In genomic region chr9:105040462-105040861, GRCh38 we compare ENCODE assay signal across 17 cellular contexts.
A peak's percentile ranks its signal among the peaks of the same experiment; 100 is the strongest.
DNase-seq lines count a peak whose midpoint lies in the region; ATAC-seq, FAIRE-seq and TF ChIP-seq lines count a peak whose summit lies in the region.
"Had no signal": no experiment of that assay in that cellular context is flagged by ENCODE, and none has a peak within 500 bp of the region (broad histone marks: within the 10 kb centered on the region; RNA-seq: fewer than 3 reads in every experiment).

No MANE protein-coding gene starts in this region.

- no peaks in the 10 kb centered on the region for H3K4me1 Mint-ChIP-seq in activated T-cell treated with anti-CD3 and anti-CD28 coated beads, Interleukin-2, amount 50 U/mL, for 24 hours (ENCODE audit: low read depth)
- H3K4me1 Mint-ChIP-seq: IgD-negative memory B cell had no signal

- H3K4me3 ChIP-seq in HepG2 (replicated peaks in 1 of 3; ENCODE audit: insufficient read depth in 1 of 3, low read depth in 2 of 3, low read length in 3 of 3) = no peak overlapping the region
- H3K4me3 ChIP-seq in right lobe of liver = no peak overlapping the region
- H3K4me3 ChIP-seq in OCI-LY7 (ENCODE audit: low read depth, low read length, poor library complexity, severe bottlenecking) = no peak overlapping the region
- H3K4me3 ChIP-seq in mesendoderm (ENCODE audit: low read length) = no peak overlapping the region
- H3K4me3 ChIP-seq: BLaER1, GM12878 had no signal

- CTCF ChIA-PET in HepG2 (lab: Yijun Ruan, JAX; ENCODE audit: low intra/inter-chr PET ratio, low total read pairs) (no interaction called here), OCI-LY7 (lab: Charles Lee; ENCODE audit: unreplicated experiment) (no interaction called here)

- no peak overlapping the region for H3K27ac ChIP-seq in HepG2 (ENCODE audit: extremely low read length, insufficient read depth, low read length)
- H3K27ac ChIP-seq in right lobe of liver = no peak overlapping the region
- H3K27ac ChIP-seq in OCI-LY7 (ENCODE audit: low read depth, low read length, poor library complexity, severe bottlenecking) = no peak overlapping the region
- no peak overlapping the region for H3K27ac ChIP-seq in mesendoderm (ENCODE audit: low read depth, low read length)
- H3K27ac ChIP-seq: BLaER1 had no signal

- no peak overlapping the region for H4K8ac ChIP-seq in mesendoderm (ENCODE audit: low read depth, low read length)

- H4K5ac ChIP-seq in mesendoderm (ENCODE audit: low read length) = no peak overlapping the region

- H3K4me1 ChIP-seq in HepG2 (ENCODE audit: insufficient read depth, low read length) (no peaks in the 10 kb centered on the region), right lobe of liver (no peaks in the 10 kb centered on the region), OCI-LY7 (ENCODE audit: insufficient read depth, low read length, poor library complexity, severe bottlenecking) (peaks cover 16% of the 10 kb centered on the region), mesendoderm (ENCODE audit: control insufficient read depth, low read depth, low read length) (no peaks in the 10 kb centered on the region)
- H3K4me1 ChIP-seq: BLaER1 had no signal

- TF ChIP-seq POLR2A in HepG2 (IDR thresholded peaks at IDR 0.05; ENCODE audit: insufficient read depth in 1 of 2, low read depth in 2 of 2, low read length in 2 of 2) = no peak
- TF ChIP-seq POLR2A in right lobe of liver (IDR thresholded peaks at IDR 0.05) = no peak

- peaks cover 8% of the 10 kb centered on the region for H3K9me3 Mint-ChIP-seq in activated T-cell treated with anti-CD3 and anti-CD28 coated beads, Interleukin-2, amount 50 U/mL, for 24 hours
- H3K9me3 Mint-ChIP-seq: CD4-positive, alpha-beta T cell had no signal

- POLR2A ChIA-PET in HepG2 (lab: Yijun Ruan, JAX) (no interaction called here), OCI-LY7 (lab: Charles Lee) (interaction anchor here (0.5 kb wide), 1 partner anchor 28 kb away, joined by 4 read pairs; no protein-coding TSS in a partner anchor)

- no peak overlapping the region for H2BK5ac ChIP-seq in mesendoderm (ENCODE audit: low read length)

- no peaks in the 10 kb centered on the region for H3K79me2 ChIP-seq in HepG2 (ENCODE audit: insufficient read depth, low read length)
- no peaks in the 10 kb centered on the region for H3K79me2 ChIP-seq in OCI-LY7 (ENCODE audit: insufficient read depth, low read depth, low read length)
- H3K79me2 ChIP-seq in mesendoderm (ENCODE audit: control insufficient read depth, insufficient read depth, low read length) = no peaks in the 10 kb centered on the region

- H3K9me3 ChIP-seq in HepG2 (ENCODE audit: low read length) = no peaks in the 10 kb centered on the region
- no peaks in the 10 kb centered on the region for H3K9me3 ChIP-seq in right lobe of liver
- no peaks in the 10 kb centered on the region; the same call in 1 of the 2 replicates for H3K9me3 ChIP-seq in OCI-LY7 (ENCODE audit: low read length)
- H3K9me3 ChIP-seq: BLaER1 had no signal

- no peak for DNase-seq in HepG2 (ENCODE audit: low spot score)
- no peak for DNase-seq in right lobe of liver
- DNase-seq in OCI-LY7 (ENCODE audit: low spot score) = no peak
- DNase-seq in mesendoderm = peak; percentile 30
- no peak for DNase-seq in activated T-cell treated with anti-CD3 and anti-CD28 coated beads, Interleukin-2, amount 50 U/mL, for 24 hours
- DNase-seq: 8988T; AML-193; Calu3; CD4-positive, alpha-beta T cell; DMS79; H9 had no signal

- no peak overlapping the region for H3K4ac ChIP-seq in mesendoderm (ENCODE audit: low read depth, low read length)

- no peak overlapping the region for H2AK5ac ChIP-seq in mesendoderm (ENCODE audit: low read length)

- H2BK120ac ChIP-seq in mesendoderm (ENCODE audit: low read depth, low read length) = no peak overlapping the region

- H3K27ac Mint-ChIP-seq in activated T-cell treated with anti-CD3 and anti-CD28 coated beads, Interleukin-2, amount 50 U/mL, for 24 hours = no peak overlapping the region
- H3K27ac Mint-ChIP-seq: CD4-positive, alpha-beta T cell; H9 had no signal

- TF ChIP-seq CTCF in HepG2 (CRISPR knock-in tag; IDR thresholded peaks at IDR 0.05) = no peak
- no peak for TF ChIP-seq CTCF in right lobe of liver (IDR thresholded peaks at IDR 0.05)
- TF ChIP-seq CTCF in OCI-LY7 (conservative IDR thresholded peaks at IDR 0.05; ENCODE audit: low read length) = no peak

- in situ Hi-C loops in HepG2 (cut with HindIII; ENCODE audit: extremely low pct_ligation_motif_present, low pct_unique_long_range_greater_than_20kb) = no loop called here

- H3K27me3 Mint-ChIP-seq in activated T-cell treated with anti-CD3 and anti-CD28 coated beads, Interleukin-2, amount 50 U/mL, for 24 hours = no peaks in the 10 kb centered on the region
- H3K27me3 Mint-ChIP-seq: CD4-positive, alpha-beta T cell had no signal

- H3K4me2 ChIP-seq in HepG2 (ENCODE audit: low read depth, low read length) = no peak overlapping the region
- no peak overlapping the region for H3K4me2 ChIP-seq in OCI-LY7 (ENCODE audit: low read length)
- H3K4me2 ChIP-seq in mesendoderm (ENCODE audit: low read length) = no peak overlapping the region
- H3K4me2 ChIP-seq: BLaER1 had no signal

- TF ChIP-seq EP300 in HepG2 (IDR thresholded peaks at IDR 0.05; ENCODE audit: low read depth in 2 of 2, low read length in 2 of 2) = no peak
- TF ChIP-seq EP300 in HepG2 (CRISPR knock-in tag; IDR thresholded peaks at IDR 0.05; ENCODE audit: borderline replicate concordance) = no peak

- H3K79me1 ChIP-seq in mesendoderm (ENCODE audit: low read length) = no peaks in the 10 kb centered on the region

- H3K9ac ChIP-seq in HepG2 (ENCODE audit: insufficient read depth, low read depth, low read length) (no peak overlapping the region), mesendoderm (ENCODE audit: low read length) (no peak overlapping the region)
- H3K9ac ChIP-seq: BLaER1 had no signal

- H3K36me3 ChIP-seq in HepG2 (replicated peaks in 1 of 2; ENCODE audit: control insufficient read depth in 1 of 2, insufficient read depth in 2 of 2, low read length in 2 of 2) (no peaks in the 10 kb centered on the region), right lobe of liver (no peaks in the 10 kb centered on the region), OCI-LY7 (ENCODE audit: insufficient read depth, low read length) (no peaks in the 10 kb centered on the region), mesendoderm (ENCODE audit: control insufficient read depth, insufficient read depth, low read length) (no peaks in the 10 kb centered on the region)
- H3K36me3 ChIP-seq: BLaER1 had no signal

- no peak overlapping the region for H3K56ac ChIP-seq in mesendoderm (ENCODE audit: low read length)

- ATAC-seq in HepG2 (no peak), right lobe of liver (no peak), GM21390 (IDR thresholded peaks at IDR 0.05; ENCODE audit: unreplicated experiment) (no peak), GM19035 (IDR thresholded peaks at IDR 0.05; ENCODE audit: unreplicated experiment) (no peak)
- ATAC-seq: GM12878 had no signal

- no peaks in the 10 kb centered on the region for H3K27me3 ChIP-seq in HepG2 (ENCODE audit: control insufficient read depth in 1 of 2, insufficient read depth in 2 of 2, low read length in 2 of 2)
- H3K27me3 ChIP-seq in right lobe of liver = no peaks in the 10 kb centered on the region
- no peaks in the 10 kb centered on the region for H3K27me3 ChIP-seq in mesendoderm (ENCODE audit: insufficient read depth, low read length, poor library complexity)
- H3K27me3 ChIP-seq: BLaER1 had no signal

- H4K20me1 ChIP-seq in HepG2 (ENCODE audit: insufficient read depth, low read length) (no peaks in the 10 kb centered on the region), OCI-LY7 (ENCODE audit: insufficient read depth, low read length) (no peaks in the 10 kb centered on the region)
- H4K20me1 ChIP-seq: BLaER1 had no signal

- intact Hi-C loops in HepG2 (cut with micrococcal nuclease; ENCODE audit: unreplicated experiment) (no loop called here), right lobe of liver (cut with DNase I) (no loop called here), OCI-LY7 (cut with micrococcal nuclease; ENCODE audit: unreplicated experiment) (no loop called here)

- H3K18ac ChIP-seq in mesendoderm (ENCODE audit: low read length) = no peak overlapping the region

- WGBS in HepG2 (ENCODE audit: low lambda C conversion rate) = 40% methylated on average over 2 of the region's 2 CpGs
- 100% methylated on average over 1 of the region's 2 CpGs for WGBS in right lobe of liver (ENCODE audit: insufficient coverage, low coverage, low lambda C conversion rate, missing lambda C conversion rate)
- WGBS in mesendoderm (ENCODE audit: extremely low coverage, insufficient coverage, low lambda C conversion rate) = no CpG with 5 or more reads among the region's 2 CpGs

- no peak overlapping the region for H3K4me3 Mint-ChIP-seq in activated T-cell treated with anti-CD3 and anti-CD28 coated beads, Interleukin-2, amount 50 U/mL, for 24 hours
- H3K4me3 Mint-ChIP-seq: CD4-positive, alpha-beta T cell; H9; IgD-negative memory B cell had no signal

- H2BK15ac ChIP-seq in mesendoderm (replicated peaks; ENCODE audit: low read depth) = no peak overlapping the region

- H2AFZ ChIP-seq in HepG2 (ENCODE audit: low read length) = no peak overlapping the region
- H2AFZ ChIP-seq in OCI-LY7 (ENCODE audit: low read length) = peak overlapping the region; percentile 53; the same call in 1 of the 2 replicates

- no peaks in the 10 kb centered on the region for H3K9me2 ChIP-seq in OCI-LY7 (ENCODE audit: insufficient read depth, low read length)

- BruUV-seq in HepG2 (replicated peaks; lab: Mats Ljungman, UMichigan) = no TSS peak
- BruUV-seq in OCI-LY7 (replicated peaks; lab: Mats Ljungman, UMichigan) = no TSS peak

- FAIRE-seq in HepG2 (lab: Jason Lieb, UNC) = no peak
- FAIRE-seq: GM12878, GM18507 had no signal

- H3K36me3 Mint-ChIP-seq in activated T-cell treated with anti-CD3 and anti-CD28 coated beads, Interleukin-2, amount 50 U/mL, for 24 hours (ENCODE audit: low read depth) = no peaks in the 10 kb centered on the region
- H3K36me3 Mint-ChIP-seq: IgD-negative memory B cell had no signal

- H3K23ac ChIP-seq in mesendoderm (ENCODE audit: low read length) = no peak overlapping the region

- TF ChIP-seq RAD21 in HepG2 (CRISPR knock-in tag; IDR thresholded peaks at IDR 0.05) = no peak

TF ChIP-seq in HepG2, 621 proteins besides CTCF, POLR2A, EP300 and RAD21:
- no peak for TF ChIP-seq EEA1 (CRISPR knock-in tag; IDR thresholded peaks at IDR 0.05; ENCODE audit: borderline replicate concordance)
- 0 out of 2 replicates have a peak, but pooled peaks have one; percentile 6 for TF ChIP-seq ZNF564 (CRISPR knock-in tag; IDR thresholded peaks at IDR 0.05)
TF ChIP-seq in HepG2: peak in this region for 1.
